Comparison of ENCODE assay signal across 10 cellular contexts in the genomic region with DNA sequence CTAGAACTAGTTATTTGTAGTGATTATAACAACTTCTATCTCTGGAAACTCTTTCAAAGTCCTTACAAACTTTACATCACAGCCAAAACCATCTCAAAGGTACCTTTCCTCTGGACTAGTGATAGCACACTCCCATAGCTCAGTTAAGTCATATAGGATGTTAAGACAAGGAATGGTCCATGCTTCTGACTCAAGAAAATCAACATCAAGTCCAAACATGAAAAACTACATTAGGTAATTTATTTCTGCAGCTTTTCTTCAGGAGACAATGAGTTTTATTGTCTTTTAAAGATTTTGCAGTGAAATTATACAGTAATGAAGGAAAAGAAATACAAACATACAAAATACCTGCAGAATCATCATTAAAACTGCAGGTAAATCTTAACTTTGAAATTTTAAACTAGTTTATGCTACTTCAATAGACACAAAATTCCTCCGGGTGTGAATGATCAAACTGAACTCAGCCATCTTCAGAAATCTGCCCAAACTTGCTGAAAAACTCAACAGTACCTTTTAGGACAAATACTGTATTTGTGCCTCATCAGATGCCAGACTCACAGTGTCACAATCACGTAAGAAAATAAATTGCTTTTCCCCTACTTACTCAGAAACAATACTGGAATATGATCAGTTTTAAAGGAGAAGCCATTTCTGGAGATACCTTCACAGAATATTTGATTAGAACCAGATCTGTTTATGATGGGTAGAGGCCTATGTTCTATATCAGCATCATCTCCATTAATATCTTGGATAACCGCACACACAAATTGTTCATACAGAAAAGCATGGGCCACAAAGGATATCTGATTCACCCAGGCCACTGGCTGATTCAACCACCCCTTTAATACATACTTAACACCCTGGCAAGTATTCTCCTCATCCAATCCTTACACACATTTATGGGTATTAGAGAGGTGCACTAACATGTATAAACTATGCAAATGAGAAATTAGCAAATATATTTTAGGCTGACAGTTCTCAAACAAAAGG. TPM values are rescaled to one million over a fixed set of nuclear protein-coding genes. Genes with fewer than 3 reads are reported as not detected.
DNase-seq lines count a peak whose midpoint lies in the region; ATAC-seq and TF ChIP-seq lines count a peak whose summit lies in the region.
"Had no signal": no experiment of that assay in that cellular context is flagged by ENCODE, and none has a peak within 500 bp of the region (broad histone marks: within the 10 kb centered on the region; RNA-seq: fewer than 3 reads in every experiment).

No MANE protein-coding gene starts in this region.

- peaks cover 2% of the 10 kb centered on the region for H3K27me3 Mint-ChIP-seq in activated CD4-positive, alpha-beta T cell treated with anti-CD3 and anti-CD28 coated beads, Interleukin-2, amount 10 ng/mL, durations not matched to agents 24 days and 14 days

- peak overlapping the region; percentile 77 for H3K4me3 ChIP-seq in RWPE2 (ENCODE audit: severe bottlenecking)
- H3K4me3 ChIP-seq in fibroblast of mammary gland (ENCODE audit: control insufficient read depth, low read depth, low read length) = peak overlapping the region; percentile 88
- peak overlapping the region; percentile 95 for H3K4me3 ChIP-seq in smooth muscle cell

- 83% methylated on average over 3 of the region's 3 CpGs for WGBS in smooth muscle cell (ENCODE audit: low lambda C conversion rate)

- H3K9me3 Mint-ChIP-seq in activated CD4-positive, alpha-beta T cell treated with anti-CD3 and anti-CD28 coated beads, Interleukin-2, amount 10 ng/mL, durations not matched to agents 24 days and 14 days = peaks cover 8% of the 10 kb centered on the region

- H3K9ac ChIP-seq in smooth muscle cell (ENCODE audit: low read depth) = peak overlapping the region; percentile 98

- H3K4me1 ChIP-seq in RWPE2 (ENCODE audit: insufficient read depth, poor library complexity, severe bottlenecking) (peaks cover 12% of the 10 kb centered on the region), smooth muscle cell (ENCODE audit: low read depth) (peaks cover 19% of the 10 kb centered on the region)

- peak overlapping the region; percentile 97 for H3K4me3 Mint-ChIP-seq in activated CD4-positive, alpha-beta T cell treated with anti-CD3 and anti-CD28 coated beads, Interleukin-2, amount 10 ng/mL, durations not matched to agents 24 days and 14 days

- ATAC-seq in RWPE2 (ENCODE audit: low read depth) = no peak
- ATAC-seq in HG03342 (IDR thresholded peaks at IDR 0.05; ENCODE audit: unreplicated experiment) = no peak
- ATAC-seq in HG02973 (IDR thresholded peaks at IDR 0.05; ENCODE audit: unreplicated experiment) = no peak

- peaks cover 7% of the 10 kb centered on the region for H3K36me3 Mint-ChIP-seq in activated CD4-positive, alpha-beta T cell treated with anti-CD3 and anti-CD28 coated beads, Interleukin-2, amount 10 ng/mL, durations not matched to agents 24 days and 14 days (ENCODE audit: low read depth)

- H3F3A ChIP-seq in smooth muscle cell (ENCODE audit: low read depth) = no peaks in the 10 kb centered on the region

- H3K36me3 ChIP-seq in RWPE2 (ENCODE audit: low read depth) (no peaks in the 10 kb centered on the region; the same call in 1 of the 2 replicates), smooth muscle cell (ENCODE audit: low read depth) (no peaks in the 10 kb centered on the region)

- H2AFZ ChIP-seq in smooth muscle cell (ENCODE audit: low read depth) = no peak overlapping the region

- peak overlapping the region; percentile 95 for H3K4me2 ChIP-seq in smooth muscle cell

- peaks cover 35% of the 10 kb centered on the region for H3K4me1 Mint-ChIP-seq in activated CD4-positive, alpha-beta T cell treated with anti-CD3 and anti-CD28 coated beads, Interleukin-2, amount 10 ng/mL, durations not matched to agents 24 days and 14 days

- peaks cover 63% of the 10 kb centered on the region for H4K20me1 ChIP-seq in smooth muscle cell (ENCODE audit: low read depth)

- peak; percentile 40 for DNase-seq in activated CD4-positive, alpha-beta T cell treated with anti-CD3 and anti-CD28 coated beads, Interleukin-2, amount 10 ng/mL, durations not matched to agents 24 days and 14 days
- DNase-seq in activated CD4-positive, alpha-beta T cell treated with anti-CD3 and anti-CD28 coated beads, Interleukin-2, amount 50 U/mL, for 48 hours = no peak
- DNase-seq in RWPE2 (ENCODE audit: low spot score) (no peak), fibroblast of mammary gland (ENCODE audit: low read depth) (peak; percentile 49), smooth muscle cell (lab: John Stamatoyannopoulos, UW; ENCODE audit: unreplicated experiment) (no peak), NCI-H1417 treated with DMSO at 0.1 percent for 48 hours (lab: John Stamatoyannopoulos, UW) (no peak)
- DNase-seq: hypothalamus, NCI-H2081 had no signal

- H3K27me3 ChIP-seq in RWPE2 (ENCODE audit: insufficient read depth, poor library complexity, severe bottlenecking) = no peaks in the 10 kb centered on the region
- H3K27me3 ChIP-seq in smooth muscle cell (ENCODE audit: low read depth) = no peaks in the 10 kb centered on the region

- intact Hi-C loops in activated CD4-positive, alpha-beta T cell treated with anti-CD3 and anti-CD28 coated beads, Interleukin-2, amount 10 ng/mL, durations not matched to agents 24 days and 14 days (cut with micrococcal nuclease) = loop anchor here (10.0 kb wide), 1 partner anchor 278 kb away; the partner anchor contains the start of gene ZAP70

- no peak overlapping the region for H3K27ac Mint-ChIP-seq in activated CD4-positive, alpha-beta T cell treated with anti-CD3 and anti-CD28 coated beads, Interleukin-2, amount 10 ng/mL, durations not matched to agents 24 days and 14 days

- no peaks in the 10 kb centered on the region for H3K9me3 ChIP-seq in RWPE2 (ENCODE audit: severe bottlenecking)
- no peaks in the 10 kb centered on the region for H3K9me3 ChIP-seq in smooth muscle cell (replicated peaks; ENCODE audit: low read depth)

- peak overlapping the region; percentile 86 for H3K27ac ChIP-seq in RWPE2 (ENCODE audit: poor library complexity, severe bottlenecking)
- peak overlapping the region; percentile 25 for H3K27ac ChIP-seq in smooth muscle cell (ENCODE audit: low read depth)

- peaks cover 70% of the 10 kb centered on the region for H3K79me2 ChIP-seq in smooth muscle cell (ENCODE audit: low read depth)

- TF ChIP-seq CTCF in RWPE2 (IDR thresholded peaks at IDR 0.05; ENCODE audit: poor library complexity, severe bottlenecking) (no peak), fibroblast of mammary gland (conservative IDR thresholded peaks at IDR 0.05; ENCODE audit: control insufficient read depth, insufficient read depth, low read depth, low read length) (no peak), smooth muscle cell (IDR thresholded peaks at IDR 0.05; ENCODE audit: borderline replicate concordance, insufficient read depth, poor library complexity, severe bottlenecking) (no peak)

RNA-seq across cellular contexts. Expression of gene TMEM131, which starts 2.6 kb away (rescaled TPM):
- 41.7 and 44.1 TPM in 2 replicates for total RNA-seq in activated CD4-positive, alpha-beta T cell treated with anti-CD3 and anti-CD28 coated beads, Interleukin-2, amount 10 ng/mL, durations not matched to agents 24 days and 14 days
- 32.3 and 39.0 TPM in 2 replicates for total RNA-seq in smooth muscle cell
- polyA plus RNA-seq in smooth muscle cell = 16.7 and 20.6 TPM in 2 replicates

Comparison
In these comparisons a context has a peak if more than half of its experiments do, and no peak if none do; other contexts are left out.
1. DNase-seq: peak in activated CD4-positive, alpha-beta T cell treated with anti-CD3 and anti-CD28 coated beads, Interleukin-2, amount 10 ng/mL, durations not matched to agents 24 days and 14 days (single experiment) and fibroblast of mammary gland (single experiment); none in activated CD4-positive, alpha-beta T cell treated with anti-CD3 and anti-CD28 coated beads, Interleukin-2, amount 50 U/mL, for 48 hours (0 of 2), RWPE2 (single experiment), smooth muscle cell (single experiment) and NCI-H1417 treated with DMSO at 0.1 percent for 48 hours (single experiment).
2. Peak in every context shown above with its lines, with median percentiles within 50 percentile points of each other: H3K4me3 ChIP-seq.